In the genomic region with DNA sequence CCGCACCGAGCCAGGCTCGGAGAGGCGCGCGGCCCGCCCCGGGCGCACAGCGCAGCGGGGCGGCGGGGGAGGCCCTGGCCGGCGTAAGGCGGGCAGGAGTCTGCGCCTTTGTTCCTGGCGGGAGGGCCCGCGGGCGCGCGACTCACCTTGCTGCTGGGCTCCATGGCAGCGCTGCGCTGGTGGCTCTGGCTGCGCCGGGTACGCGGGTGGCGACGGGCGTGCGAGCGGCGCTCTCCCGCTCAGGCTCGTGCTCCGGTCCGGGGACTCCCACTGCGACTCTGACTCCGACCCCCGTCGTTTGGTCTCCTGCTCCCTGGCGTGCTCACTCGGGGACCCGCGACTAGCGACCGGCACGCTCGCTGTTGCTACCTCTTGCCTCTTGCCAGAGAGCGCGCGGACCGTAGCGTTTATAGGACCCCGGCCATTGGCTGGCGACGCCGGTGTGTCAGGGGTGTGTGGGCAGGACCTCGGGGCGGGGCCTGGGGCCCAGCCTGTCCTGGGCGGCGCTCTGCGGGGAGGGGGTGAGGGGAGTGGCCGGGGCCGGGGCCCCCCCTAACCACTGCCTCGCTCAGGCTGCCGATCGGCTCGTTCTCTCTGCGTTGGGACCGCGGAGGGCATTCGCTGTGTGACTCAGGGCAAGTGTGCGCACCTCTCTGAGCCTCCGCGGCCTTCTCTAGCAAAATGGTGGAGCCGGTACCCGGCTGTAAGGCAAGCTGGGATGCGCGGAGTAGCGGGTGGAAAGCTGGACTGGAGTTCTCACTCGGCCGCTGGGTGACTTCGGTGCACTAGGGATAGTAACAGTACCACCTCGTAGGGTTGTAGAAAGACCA, we compare ENCODE assay signal across 8 cellular contexts. TPM values are rescaled to one million over a fixed set of nuclear protein-coding genes. Genes with fewer than 3 reads are reported as not detected.
DNase-seq lines count a peak whose midpoint lies in the region; ATAC-seq, FAIRE-seq and TF ChIP-seq lines count a peak whose summit lies in the region.

Gene SLC2A1, minus strand, starts transcription at position 381 of the 830 bp plus-strand sequence. Its CDS starts 217 bp downstream, at position 164.

- H2AFZ ChIP-seq in OCI-LY1 (ENCODE audit: low read length), result no peak within 1 kb of the TSS

- no peaks in the 10 kb centered on the region for H3K9me2 ChIP-seq in OCI-LY1 (ENCODE audit: low read depth, low read length)

- peaks cover 76% of the 10 kb centered on the region for H3K4me1 ChIP-seq in OCI-LY1 (ENCODE audit: insufficient read depth, low read length, severe bottlenecking)
- peaks cover 7 to 16% of the 10 kb centered on the region in 2 donors for H3K4me1 ChIP-seq in mucosa of rectum (ENCODE audit: control insufficient read depth in 2 of 2, insufficient read depth in 2 of 2, low read length in 2 of 2)

- peaks cover 34% of the 10 kb centered on the region for H3K36me3 ChIP-seq in OCI-LY1 (ENCODE audit: insufficient read depth, low read length)
- H3K36me3 ChIP-seq in mucosa of rectum (ENCODE audit: control insufficient read depth in 2 of 2, insufficient read depth in 2 of 2, low read length in 2 of 2), result no peaks in the 10 kb centered on the region

- H3K9ac ChIP-seq in OCI-LY1 (ENCODE audit: low read length), result peak within 1 kb of the TSS; percentile 79
- H3K9ac ChIP-seq in mucosa of rectum (ENCODE audit: low read depth in 1 of 2, low read length in 2 of 2), result peak within 1 kb of the TSS; percentile 81 to 85

- H3F3A ChIP-seq in OCI-LY1 (ENCODE audit: insufficient read depth, low read length), result peaks cover 8% of the 10 kb centered on the region; the same call in 1 of the 2 replicates

- H3K4me3 ChIP-seq in OCI-LY1 (ENCODE audit: low read depth, low read length, poor library complexity, severe bottlenecking) (peak within 1 kb of the TSS; percentile 79), epithelial cell of proximal tubule (ENCODE audit: low read depth, low read length) (peak within 1 kb of the TSS; percentile 92), mucosa of rectum (ENCODE audit: low read length in 2 of 2) (peak within 1 kb of the TSS; percentile 76 to 86)

- no peak for FAIRE-seq in D721Med (lab: Jason Lieb, UNC)

- peak; percentile 75 for ATAC-seq in GM21526 (IDR thresholded peaks at IDR 0.05; ENCODE audit: low FRiP score, unreplicated experiment)

- H3K27ac ChIP-seq in OCI-LY1 (ENCODE audit: low read depth, low read length, poor library complexity, severe bottlenecking), result peak within 1 kb of the TSS; percentile 87
- peak within 1 kb of the TSS; percentile 88 to 90 for H3K27ac ChIP-seq in mucosa of rectum (ENCODE audit: low read depth in 2 of 2, low read length in 2 of 2)

- H3K9me3 ChIP-seq in OCI-LY1 (ENCODE audit: low read length), result no peaks in the 10 kb centered on the region
- H3K9me3 ChIP-seq in mucosa of rectum (ENCODE audit: control insufficient read depth in 2 of 2, low read length in 2 of 2), result no peaks in the 10 kb centered on the region

- DNase-seq in D721Med (ENCODE audit: insufficient read length, low spot score) (peak; percentile 93), HuH-7 (ENCODE audit: low spot score) (peak; percentile 96), activated T-cell treated with anti-CD3 and anti-CD28 coated beads for 24 hours (ENCODE audit: low read depth) (peak; percentile 93), epithelial cell of proximal tubule (ENCODE audit: low read depth) (no peak)
- DNase-seq in stimulated activated CD8-positive, alpha-beta memory T cell treated with anti-CD3 and anti-CD28 coated beads, Interleukin-4, amount 100 ng/mL, for 4 hours (ENCODE audit: low read depth in 2 of 2, low spot score in 1 of 2), result peak; percentile 79 to 90

- peak within 1 kb of the TSS; percentile 74 for H3K4me2 ChIP-seq in OCI-LY1 (ENCODE audit: low read length)

- H3K27me3 ChIP-seq in OCI-LY1 (ENCODE audit: insufficient read depth, low read length), result no peaks in the 10 kb centered on the region
- peaks cover 0 to 6% of the 10 kb centered on the region in 2 donors for H3K27me3 ChIP-seq in mucosa of rectum (ENCODE audit: control insufficient read depth in 2 of 2, insufficient read depth in 2 of 2, low read length in 2 of 2)

- no peak for TF ChIP-seq CTCF in D721Med (IDR thresholded peaks at IDR 0.05; ENCODE audit: insufficient read depth, missing control alignments)
- no peak for TF ChIP-seq CTCF in OCI-LY1 (IDR thresholded peaks at IDR 0.05; ENCODE audit: low read length)
- no peak for TF ChIP-seq CTCF in epithelial cell of proximal tubule (conservative IDR thresholded peaks at IDR 0.05; ENCODE audit: low read depth, low read length)

- H3K79me2 ChIP-seq in OCI-LY1 (ENCODE audit: insufficient read depth, low read length), result peaks cover 40% of the 10 kb centered on the region

- no peaks in the 10 kb centered on the region for H4K20me1 ChIP-seq in OCI-LY1 (ENCODE audit: insufficient read depth, low read length)

RNA-seq across cellular contexts. Expression of gene SLC2A1, which starts in this region (rescaled TPM):
- total RNA-seq in epithelial cell of proximal tubule, result 374 and 598 TPM in 2 replicates
